In the genomic region with DNA sequence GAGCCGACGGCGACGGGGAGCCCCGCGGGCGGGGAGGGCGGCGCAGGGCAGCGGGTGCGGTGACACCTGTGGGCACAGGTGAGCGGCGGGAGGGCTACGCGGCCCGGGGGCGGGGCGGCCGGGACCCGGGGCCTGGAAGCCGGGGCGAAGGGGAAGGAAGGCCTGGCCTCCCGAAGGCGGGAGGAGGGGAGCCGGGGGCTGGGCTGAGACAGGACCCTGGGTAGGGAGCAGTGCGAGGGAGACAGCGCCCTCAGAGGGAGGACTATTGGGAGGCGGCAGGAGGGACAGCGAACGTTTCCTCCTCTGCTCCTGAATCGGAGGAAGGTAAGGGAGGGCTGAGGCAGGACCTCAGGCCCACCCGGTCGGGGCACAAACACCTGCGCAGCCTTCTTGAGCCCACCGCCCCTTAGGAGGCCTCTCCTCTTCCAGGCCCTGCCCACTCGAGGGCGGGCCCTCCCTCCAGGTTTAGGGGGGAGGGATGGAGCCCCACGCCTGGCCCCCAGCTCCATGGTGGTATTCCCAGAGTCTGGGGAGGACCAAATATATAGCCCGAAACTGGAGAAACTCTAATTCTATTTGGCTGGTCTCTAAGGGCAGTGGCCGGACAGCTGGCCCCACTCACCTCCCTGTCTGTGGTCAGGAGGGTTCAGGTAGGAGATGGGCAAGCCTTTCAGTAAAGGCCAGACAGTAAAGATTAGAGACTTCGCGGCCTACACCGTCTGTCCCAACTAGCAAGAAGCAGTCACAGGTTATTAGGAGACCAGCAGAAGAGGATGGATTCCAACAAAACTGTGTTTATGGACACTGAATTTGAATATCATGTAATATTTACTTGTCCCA, we compare ENCODE assay signal across 1 cellular context.
TF ChIP-seq lines count a peak whose summit lies in the region.

No MANE protein-coding gene starts in this region.

TF ChIP-seq in IMR-90, 13 proteins besides CTCF, POLR2A, EP300 and RAD21 (continued from another document):
- TF ChIP-seq MXI1 (IDR thresholded peaks at IDR 0.05; ENCODE audit: borderline replicate concordance, low read depth, low read length) (no peak), MAZ (IDR thresholded peaks at IDR 0.05; ENCODE audit: borderline replicate concordance, low read depth, low read length) (no peak), BHLHE40 (IDR thresholded peaks at IDR 0.05; ENCODE audit: low read depth, low read length) (no peak), CHD1 (IDR thresholded peaks at IDR 0.05; ENCODE audit: low read depth, low read length) (no peak), SMC3 (IDR thresholded peaks at IDR 0.05; ENCODE audit: low read depth, low read length) (no peak), CEBPB (IDR thresholded peaks at IDR 0.05; ENCODE audit: low read depth, low read length) (no peak), NFE2L2 (IDR thresholded peaks at IDR 0.05; ENCODE audit: low read depth, low read length) (no peak), RCOR1 (IDR thresholded peaks at IDR 0.05; ENCODE audit: insufficient replicate concordance, low read length) (no peak)
- TF ChIP-seq, protein P1, sequence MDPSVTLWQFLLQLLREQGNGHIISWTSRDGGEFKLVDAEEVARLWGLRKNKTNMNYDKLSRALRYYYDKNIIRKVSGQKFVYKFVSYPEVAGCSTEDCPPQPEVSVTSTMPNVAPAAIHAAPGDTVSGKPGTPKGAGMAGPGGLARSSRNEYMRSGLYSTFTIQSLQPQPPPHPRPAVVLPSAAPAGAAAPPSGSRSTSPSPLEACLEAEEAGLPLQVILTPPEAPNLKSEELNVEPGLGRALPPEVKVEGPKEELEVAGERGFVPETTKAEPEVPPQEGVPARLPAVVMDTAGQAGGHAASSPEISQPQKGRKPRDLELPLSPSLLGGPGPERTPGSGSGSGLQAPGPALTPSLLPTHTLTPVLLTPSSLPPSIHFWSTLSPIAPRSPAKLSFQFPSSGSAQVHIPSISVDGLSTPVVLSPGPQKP (IDR thresholded peaks at IDR 0.05; ENCODE audit: borderline replicate concordance, low read depth, low read length), result no peak
TF ChIP-seq in IMR-90: peak in this region for 0.
